In the genomic region with DNA sequence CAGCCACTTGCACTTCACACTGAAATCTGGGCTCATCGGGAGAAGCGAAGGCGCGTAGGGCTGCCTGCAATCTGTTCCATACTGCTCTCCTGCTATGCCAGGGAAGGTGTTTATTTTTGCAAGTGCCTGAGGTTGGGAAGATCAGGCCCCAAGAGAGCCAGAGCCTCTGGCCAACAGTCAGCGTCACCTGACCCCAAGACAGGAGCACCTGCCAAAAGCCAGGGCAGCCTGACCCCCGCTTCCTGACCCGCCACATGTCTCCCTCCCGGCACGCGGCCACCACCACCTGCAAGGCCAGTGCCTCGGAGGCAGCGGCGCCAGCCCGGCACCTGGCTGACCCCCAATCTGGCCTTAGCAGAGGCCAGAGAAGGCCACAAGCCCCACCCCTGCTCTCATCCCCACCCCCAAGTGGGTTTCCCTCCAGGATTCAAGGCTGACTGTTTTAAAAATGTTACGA, we compare ENCODE assay signal across 2 cellular contexts.
TF ChIP-seq lines count a peak whose summit lies in the region.

No MANE protein-coding gene starts in this region.

TF ChIP-seq in GM23338, 12 proteins besides CTCF, POLR2A, EP300 and RAD21 (continues in another document):
- TF ChIP-seq, protein P1, sequence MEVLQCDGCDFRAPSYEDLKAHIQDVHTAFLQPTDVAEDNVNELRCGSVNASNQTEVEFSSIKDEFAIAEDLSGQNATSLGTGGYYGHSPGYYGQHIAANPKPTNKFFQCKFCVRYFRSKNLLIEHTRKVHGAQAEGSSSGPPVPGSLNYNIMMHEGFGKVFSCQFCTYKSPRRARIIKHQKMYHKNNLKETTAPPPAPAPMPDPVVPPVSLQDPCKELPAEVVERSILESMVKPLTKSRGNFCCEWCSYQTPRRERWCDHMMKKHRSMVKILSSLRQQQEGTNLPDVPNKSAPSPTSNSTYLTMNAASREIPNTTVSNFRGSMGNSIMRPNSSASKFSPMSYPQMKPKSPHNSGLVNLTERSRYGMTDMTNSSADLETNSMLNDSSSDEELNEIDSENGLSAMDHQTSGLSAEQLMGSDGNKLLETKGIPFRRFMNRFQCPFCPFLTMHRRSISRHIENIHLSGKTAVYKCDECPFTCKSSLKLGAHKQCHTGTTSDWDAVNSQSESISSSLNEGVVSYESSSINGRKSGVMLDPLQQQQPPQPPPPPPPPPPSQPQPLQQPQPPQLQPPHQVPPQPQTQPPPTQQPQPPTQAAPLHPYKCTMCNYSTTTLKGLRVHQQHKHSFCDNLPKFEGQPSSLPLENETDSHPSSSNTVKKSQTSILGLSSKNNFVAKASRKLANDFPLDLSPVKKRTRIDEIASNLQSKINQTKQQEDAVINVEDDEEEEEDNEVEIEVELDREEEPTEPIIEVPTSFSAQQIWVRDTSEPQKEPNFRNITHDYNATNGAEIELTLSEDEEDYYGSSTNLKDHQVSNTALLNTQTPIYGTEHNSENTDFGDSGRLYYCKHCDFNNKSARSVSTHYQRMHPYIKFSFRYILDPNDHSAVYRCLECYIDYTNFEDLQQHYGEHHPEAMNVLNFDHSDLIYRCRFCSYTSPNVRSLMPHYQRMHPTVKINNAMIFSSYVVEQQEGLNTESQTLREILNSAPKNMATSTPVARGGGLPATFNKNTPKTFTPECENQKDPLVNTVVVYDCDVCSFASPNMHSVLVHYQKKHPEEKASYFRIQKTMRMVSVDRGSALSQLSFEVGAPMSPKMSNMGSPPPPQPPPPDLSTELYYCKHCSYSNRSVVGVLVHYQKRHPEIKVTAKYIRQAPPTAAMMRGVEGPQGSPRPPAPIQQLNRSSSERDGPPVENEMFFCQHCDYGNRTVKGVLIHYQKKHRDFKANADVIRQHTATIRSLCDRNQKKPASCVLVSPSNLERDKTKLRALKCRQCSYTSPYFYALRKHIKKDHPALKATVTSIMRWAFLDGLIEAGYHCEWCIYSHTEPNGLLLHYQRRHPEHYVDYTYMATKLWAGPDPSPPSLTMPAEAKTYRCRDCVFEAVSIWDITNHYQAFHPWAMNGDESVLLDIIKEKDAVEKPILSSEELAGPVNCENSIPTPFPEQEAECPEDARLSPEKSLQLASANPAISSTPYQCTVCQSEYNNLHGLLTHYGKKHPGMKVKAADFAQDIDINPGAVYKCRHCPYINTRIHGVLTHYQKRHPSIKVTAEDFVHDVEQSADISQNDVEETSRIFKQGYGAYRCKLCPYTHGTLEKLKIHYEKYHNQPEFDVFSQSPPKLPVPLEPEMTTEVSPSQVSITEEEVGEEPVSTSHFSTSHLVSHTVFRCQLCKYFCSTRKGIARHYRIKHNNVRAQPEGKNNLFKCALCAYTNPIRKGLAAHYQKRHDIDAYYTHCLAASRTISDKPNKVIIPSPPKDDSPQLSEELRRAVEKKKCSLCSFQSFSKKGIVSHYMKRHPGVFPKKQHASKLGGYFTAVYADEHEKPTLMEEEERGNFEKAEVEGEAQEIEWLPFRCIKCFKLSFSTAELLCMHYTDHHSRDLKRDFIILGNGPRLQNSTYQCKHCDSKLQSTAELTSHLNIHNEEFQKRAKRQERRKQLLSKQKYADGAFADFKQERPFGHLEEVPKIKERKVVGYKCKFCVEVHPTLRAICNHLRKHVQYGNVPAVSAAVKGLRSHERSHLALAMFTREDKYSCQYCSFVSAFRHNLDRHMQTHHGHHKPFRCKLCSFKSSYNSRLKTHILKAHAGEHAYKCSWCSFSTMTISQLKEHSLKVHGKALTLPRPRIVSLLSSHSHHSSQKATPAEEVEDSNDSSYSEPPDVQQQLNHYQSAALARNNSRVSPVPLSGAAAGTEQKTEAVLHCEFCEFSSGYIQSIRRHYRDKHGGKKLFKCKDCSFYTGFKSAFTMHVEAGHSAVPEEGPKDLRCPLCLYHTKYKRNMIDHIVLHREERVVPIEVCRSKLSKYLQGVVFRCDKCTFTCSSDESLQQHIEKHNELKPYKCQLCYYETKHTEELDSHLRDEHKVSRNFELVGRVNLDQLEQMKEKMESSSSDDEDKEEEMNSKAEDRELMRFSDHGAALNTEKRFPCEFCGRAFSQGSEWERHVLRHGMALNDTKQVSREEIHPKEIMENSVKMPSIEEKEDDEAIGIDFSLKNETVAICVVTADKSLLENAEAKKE (CRISPR knock-in tag; IDR thresholded peaks at IDR 0.05) = no peak
- TF ChIP-seq STAT1 (IDR thresholded peaks at IDR 0.05; ENCODE audit: unreplicated experiment) (no peak), NANOG (IDR thresholded peaks at IDR 0.05; ENCODE audit: borderline replicate concordance) (no peak), EZH2 (IDR thresholded peaks at IDR 0.05; ENCODE audit: low read depth, unreplicated experiment) (no peak), ZNF114 (CRISPR knock-in tag; IDR thresholded peaks at IDR 0.05) (no peak), POLR2AphosphoS5 (IDR thresholded peaks at IDR 0.05; ENCODE audit: low read depth) (no peak), JUNB (IDR thresholded peaks at IDR 0.05; ENCODE audit: unreplicated experiment) (no peak), CREB1 (CRISPR knock-in tag; IDR thresholded peaks at IDR 0.05; ENCODE audit: low read depth) (no peak)
- TF ChIP-seq, protein P2, sequence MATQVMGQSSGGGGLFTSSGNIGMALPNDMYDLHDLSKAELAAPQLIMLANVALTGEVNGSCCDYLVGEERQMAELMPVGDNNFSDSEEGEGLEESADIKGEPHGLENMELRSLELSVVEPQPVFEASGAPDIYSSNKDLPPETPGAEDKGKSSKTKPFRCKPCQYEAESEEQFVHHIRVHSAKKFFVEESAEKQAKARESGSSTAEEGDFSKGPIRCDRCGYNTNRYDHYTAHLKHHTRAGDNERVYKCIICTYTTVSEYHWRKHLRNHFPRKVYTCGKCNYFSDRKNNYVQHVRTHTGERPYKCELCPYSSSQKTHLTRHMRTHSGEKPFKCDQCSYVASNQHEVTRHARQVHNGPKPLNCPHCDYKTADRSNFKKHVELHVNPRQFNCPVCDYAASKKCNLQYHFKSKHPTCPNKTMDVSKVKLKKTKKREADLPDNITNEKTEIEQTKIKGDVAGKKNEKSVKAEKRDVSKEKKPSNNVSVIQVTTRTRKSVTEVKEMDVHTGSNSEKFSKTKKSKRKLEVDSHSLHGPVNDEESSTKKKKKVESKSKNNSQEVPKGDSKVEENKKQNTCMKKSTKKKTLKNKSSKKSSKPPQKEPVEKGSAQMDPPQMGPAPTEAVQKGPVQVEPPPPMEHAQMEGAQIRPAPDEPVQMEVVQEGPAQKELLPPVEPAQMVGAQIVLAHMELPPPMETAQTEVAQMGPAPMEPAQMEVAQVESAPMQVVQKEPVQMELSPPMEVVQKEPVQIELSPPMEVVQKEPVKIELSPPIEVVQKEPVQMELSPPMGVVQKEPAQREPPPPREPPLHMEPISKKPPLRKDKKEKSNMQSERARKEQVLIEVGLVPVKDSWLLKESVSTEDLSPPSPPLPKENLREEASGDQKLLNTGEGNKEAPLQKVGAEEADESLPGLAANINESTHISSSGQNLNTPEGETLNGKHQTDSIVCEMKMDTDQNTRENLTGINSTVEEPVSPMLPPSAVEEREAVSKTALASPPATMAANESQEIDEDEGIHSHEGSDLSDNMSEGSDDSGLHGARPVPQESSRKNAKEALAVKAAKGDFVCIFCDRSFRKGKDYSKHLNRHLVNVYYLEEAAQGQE (IDR thresholded peaks at IDR 0.05; ENCODE audit: unreplicated experiment) = no peak
- TF ChIP-seq, protein P3, sequence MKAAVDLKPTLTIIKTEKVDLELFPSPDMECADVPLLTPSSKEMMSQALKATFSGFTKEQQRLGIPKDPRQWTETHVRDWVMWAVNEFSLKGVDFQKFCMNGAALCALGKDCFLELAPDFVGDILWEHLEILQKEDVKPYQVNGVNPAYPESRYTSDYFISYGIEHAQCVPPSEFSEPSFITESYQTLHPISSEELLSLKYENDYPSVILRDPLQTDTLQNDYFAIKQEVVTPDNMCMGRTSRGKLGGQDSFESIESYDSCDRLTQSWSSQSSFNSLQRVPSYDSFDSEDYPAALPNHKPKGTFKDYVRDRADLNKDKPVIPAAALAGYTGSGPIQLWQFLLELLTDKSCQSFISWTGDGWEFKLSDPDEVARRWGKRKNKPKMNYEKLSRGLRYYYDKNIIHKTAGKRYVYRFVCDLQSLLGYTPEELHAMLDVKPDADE (IDR thresholded peaks at IDR 0.05) = no peak

TF ChIP-seq in HepG2, 621 proteins besides CTCF, POLR2A, EP300 and RAD21 (continued from another document):
- TF ChIP-seq, protein P4, sequence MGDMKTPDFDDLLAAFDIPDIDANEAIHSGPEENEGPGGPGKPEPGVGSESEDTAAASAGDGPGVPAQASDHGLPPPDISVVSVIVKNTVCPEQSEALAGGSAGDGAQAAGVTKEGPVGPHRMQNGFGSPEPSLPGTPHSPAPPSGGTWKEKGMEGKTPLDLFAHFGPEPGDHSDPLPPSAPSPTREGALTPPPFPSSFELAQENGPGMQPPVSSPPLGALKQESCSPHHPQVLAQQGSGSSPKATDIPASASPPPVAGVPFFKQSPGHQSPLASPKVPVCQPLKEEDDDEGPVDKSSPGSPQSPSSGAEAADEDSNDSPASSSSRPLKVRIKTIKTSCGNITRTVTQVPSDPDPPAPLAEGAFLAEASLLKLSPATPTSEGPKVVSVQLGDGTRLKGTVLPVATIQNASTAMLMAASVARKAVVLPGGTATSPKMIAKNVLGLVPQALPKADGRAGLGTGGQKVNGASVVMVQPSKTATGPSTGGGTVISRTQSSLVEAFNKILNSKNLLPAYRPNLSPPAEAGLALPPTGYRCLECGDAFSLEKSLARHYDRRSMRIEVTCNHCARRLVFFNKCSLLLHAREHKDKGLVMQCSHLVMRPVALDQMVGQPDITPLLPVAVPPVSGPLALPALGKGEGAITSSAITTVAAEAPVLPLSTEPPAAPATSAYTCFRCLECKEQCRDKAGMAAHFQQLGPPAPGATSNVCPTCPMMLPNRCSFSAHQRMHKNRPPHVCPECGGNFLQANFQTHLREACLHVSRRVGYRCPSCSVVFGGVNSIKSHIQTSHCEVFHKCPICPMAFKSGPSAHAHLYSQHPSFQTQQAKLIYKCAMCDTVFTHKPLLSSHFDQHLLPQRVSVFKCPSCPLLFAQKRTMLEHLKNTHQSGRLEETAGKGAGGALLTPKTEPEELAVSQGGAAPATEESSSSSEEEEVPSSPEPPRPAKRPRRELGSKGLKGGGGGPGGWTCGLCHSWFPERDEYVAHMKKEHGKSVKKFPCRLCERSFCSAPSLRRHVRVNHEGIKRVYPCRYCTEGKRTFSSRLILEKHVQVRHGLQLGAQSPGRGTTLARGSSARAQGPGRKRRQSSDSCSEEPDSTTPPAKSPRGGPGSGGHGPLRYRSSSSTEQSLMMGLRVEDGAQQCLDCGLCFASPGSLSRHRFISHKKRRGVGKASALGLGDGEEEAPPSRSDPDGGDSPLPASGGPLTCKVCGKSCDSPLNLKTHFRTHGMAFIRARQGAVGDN (CRISPR knock-in tag; IDR thresholded peaks at IDR 0.05) = peak; percentile 75
- TF ChIP-seq, protein P5, sequence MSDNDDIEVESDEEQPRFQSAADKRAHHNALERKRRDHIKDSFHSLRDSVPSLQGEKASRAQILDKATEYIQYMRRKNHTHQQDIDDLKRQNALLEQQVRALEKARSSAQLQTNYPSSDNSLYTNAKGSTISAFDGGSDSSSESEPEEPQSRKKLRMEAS (IDR thresholded peaks at IDR 0.05) = peak; percentile 64
- TF ChIP-seq HDAC2 (CRISPR knock-in tag; IDR thresholded peaks at IDR 0.05) (0 out of 2 replicates have a peak, but pooled peaks have one; percentile 11), MTF1 (CRISPR knock-in tag; IDR thresholded peaks at IDR 0.05) (no peak), PCBP1 (IDR thresholded peaks at IDR 0.05; ENCODE audit: borderline replicate concordance, low read depth, low read length) (no peak), ZNF224 (CRISPR knock-in tag; IDR thresholded peaks at IDR 0.05) (no peak), GZF1 (CRISPR knock-in tag; IDR thresholded peaks at IDR 0.05) (no peak), SOX5 (CRISPR knock-in tag; IDR thresholded peaks at IDR 0.05; ENCODE audit: borderline replicate concordance) (0 out of 2 replicates have a peak, but pooled peaks have one; percentile 15), NR2F6 (IDR thresholded peaks at IDR 0.05) (no peak), NR2F6 (CRISPR knock-in tag; IDR thresholded peaks at IDR 0.05) (0 out of 2 replicates have a peak, but pooled peaks have one; percentile 37), RXRA (CRISPR knock-in tag; IDR thresholded peaks at IDR 0.05) (peak; percentile 21; the same call in 1 of the 2 replicates), MYC (CRISPR knock-in tag; IDR thresholded peaks at IDR 0.05; ENCODE audit: borderline replicate concordance) (peak; percentile 23; the same call in 1 of the 2 replicates), HCFC1 (IDR thresholded peaks at IDR 0.05; ENCODE audit: low read depth, low read length) (no peak), DNMT1 (CRISPR knock-in tag; IDR thresholded peaks at IDR 0.05) (no peak), SALL1 (CRISPR knock-in tag; IDR thresholded peaks at IDR 0.05) (0 out of 2 replicates have a peak, but pooled peaks have one; percentile 6), SAP130 (CRISPR knock-in tag; IDR thresholded peaks at IDR 0.05; ENCODE audit: low read depth) (0 out of 2 replicates have a peak, but pooled peaks have one; percentile 23)
- TF ChIP-seq, protein P6, sequence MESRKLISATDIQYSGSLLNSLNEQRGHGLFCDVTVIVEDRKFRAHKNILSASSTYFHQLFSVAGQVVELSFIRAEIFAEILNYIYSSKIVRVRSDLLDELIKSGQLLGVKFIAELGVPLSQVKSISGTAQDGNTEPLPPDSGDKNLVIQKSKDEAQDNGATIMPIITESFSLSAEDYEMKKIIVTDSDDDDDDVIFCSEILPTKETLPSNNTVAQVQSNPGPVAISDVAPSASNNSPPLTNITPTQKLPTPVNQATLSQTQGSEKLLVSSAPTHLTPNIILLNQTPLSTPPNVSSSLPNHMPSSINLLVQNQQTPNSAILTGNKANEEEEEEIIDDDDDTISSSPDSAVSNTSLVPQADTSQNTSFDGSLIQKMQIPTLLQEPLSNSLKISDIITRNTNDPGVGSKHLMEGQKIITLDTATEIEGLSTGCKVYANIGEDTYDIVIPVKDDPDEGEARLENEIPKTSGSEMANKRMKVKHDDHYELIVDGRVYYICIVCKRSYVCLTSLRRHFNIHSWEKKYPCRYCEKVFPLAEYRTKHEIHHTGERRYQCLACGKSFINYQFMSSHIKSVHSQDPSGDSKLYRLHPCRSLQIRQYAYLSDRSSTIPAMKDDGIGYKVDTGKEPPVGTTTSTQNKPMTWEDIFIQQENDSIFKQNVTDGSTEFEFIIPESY (CRISPR knock-in tag; IDR thresholded peaks at IDR 0.05) = peak; percentile 79
- TF ChIP-seq, protein P7, sequence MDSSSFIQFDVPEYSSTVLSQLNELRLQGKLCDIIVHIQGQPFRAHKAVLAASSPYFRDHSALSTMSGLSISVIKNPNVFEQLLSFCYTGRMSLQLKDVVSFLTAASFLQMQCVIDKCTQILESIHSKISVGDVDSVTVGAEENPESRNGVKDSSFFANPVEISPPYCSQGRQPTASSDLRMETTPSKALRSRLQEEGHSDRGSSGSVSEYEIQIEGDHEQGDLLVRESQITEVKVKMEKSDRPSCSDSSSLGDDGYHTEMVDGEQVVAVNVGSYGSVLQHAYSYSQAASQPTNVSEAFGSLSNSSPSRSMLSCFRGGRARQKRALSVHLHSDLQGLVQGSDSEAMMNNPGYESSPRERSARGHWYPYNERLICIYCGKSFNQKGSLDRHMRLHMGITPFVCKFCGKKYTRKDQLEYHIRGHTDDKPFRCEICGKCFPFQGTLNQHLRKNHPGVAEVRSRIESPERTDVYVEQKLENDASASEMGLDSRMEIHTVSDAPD (CRISPR knock-in tag; IDR thresholded peaks at IDR 0.05) = 0 out of 2 replicates have a peak, but pooled peaks have one; percentile 57
- TF ChIP-seq, protein P8, sequence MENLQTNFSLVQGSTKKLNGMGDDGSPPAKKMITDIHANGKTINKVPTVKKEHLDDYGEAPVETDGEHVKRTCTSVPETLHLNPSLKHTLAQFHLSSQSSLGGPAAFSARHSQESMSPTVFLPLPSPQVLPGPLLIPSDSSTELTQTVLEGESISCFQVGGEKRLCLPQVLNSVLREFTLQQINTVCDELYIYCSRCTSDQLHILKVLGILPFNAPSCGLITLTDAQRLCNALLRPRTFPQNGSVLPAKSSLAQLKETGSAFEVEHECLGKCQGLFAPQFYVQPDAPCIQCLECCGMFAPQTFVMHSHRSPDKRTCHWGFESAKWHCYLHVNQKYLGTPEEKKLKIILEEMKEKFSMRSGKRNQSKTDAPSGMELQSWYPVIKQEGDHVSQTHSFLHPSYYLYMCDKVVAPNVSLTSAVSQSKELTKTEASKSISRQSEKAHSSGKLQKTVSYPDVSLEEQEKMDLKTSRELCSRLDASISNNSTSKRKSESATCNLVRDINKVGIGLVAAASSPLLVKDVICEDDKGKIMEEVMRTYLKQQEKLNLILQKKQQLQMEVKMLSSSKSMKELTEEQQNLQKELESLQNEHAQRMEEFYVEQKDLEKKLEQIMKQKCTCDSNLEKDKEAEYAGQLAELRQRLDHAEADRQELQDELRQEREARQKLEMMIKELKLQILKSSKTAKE (CRISPR knock-in tag; IDR thresholded peaks at IDR 0.05; ENCODE audit: borderline replicate concordance) = 0 out of 2 replicates have a peak, but pooled peaks have one; percentile 27
